10 cellular contexts compared by ENCODE assay signal in the genomic region with DNA sequence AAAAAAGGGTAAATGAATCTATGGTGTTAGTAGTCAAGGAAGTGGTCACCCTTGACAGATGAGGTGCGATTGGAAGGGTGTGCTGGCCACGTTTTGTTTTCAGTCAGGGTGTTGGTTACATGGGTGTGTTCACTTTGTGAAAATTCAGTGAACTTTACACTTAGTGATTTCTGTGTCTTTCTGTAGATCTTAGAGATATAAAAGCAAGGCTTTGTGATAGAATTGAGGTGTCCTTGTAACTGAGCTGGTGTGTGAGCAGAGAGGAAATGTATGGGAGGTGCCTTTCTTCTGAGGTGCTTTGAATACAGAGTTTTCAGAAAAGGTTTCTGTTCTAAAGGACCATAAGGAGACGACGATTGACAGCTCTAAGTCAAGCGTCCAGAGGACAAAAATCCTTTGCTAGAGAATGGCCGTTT.
A peak's percentile ranks its signal among the peaks of the same experiment; 100 is the strongest.
DNase-seq lines count a peak whose midpoint lies in the region; ATAC-seq and TF ChIP-seq lines count a peak whose summit lies in the region.
"Had no signal": no experiment of that assay in that cellular context is flagged by ENCODE, and none has a peak within 500 bp of the region (broad histone marks: within the 10 kb centered on the region; RNA-seq: fewer than 3 reads in every experiment).

No MANE protein-coding gene starts in this region.

- H3K4me1 ChIP-seq in mucosa of descending colon (ENCODE audit: low read depth) (peaks cover 6% of the 10 kb centered on the region), Karpas-422 (ENCODE audit: low read length) (no peaks in the 10 kb centered on the region), A673 (ENCODE audit: insufficient read depth, low read length, poor library complexity, severe bottlenecking) (peaks cover 3% of the 10 kb centered on the region)

- H3K27ac ChIP-seq in Karpas-422 (ENCODE audit: low read length) = no peak overlapping the region
- H3K27ac ChIP-seq in A673 (ENCODE audit: low read depth, low read length, poor library complexity, severe bottlenecking) = no peak overlapping the region

- H3K36me3 Mint-ChIP-seq in T-helper 1 cell treated with Interleukin-12 subunit alpha and Interleukin-12 subunit beta and Interleukin-4 antibody, amounts not matched to agents 30 μg/mL and 1 μg/mL, for 36 hours (ENCODE audit: low read depth) = peaks cover 27% of the 10 kb centered on the region

- intact Hi-C loops in mucosa of descending colon (cut with DNase I, micrococcal nuclease) (no loop called here), A673 (cut with micrococcal nuclease; ENCODE audit: unreplicated experiment) (no loop called here)

- ATAC-seq in GM18498 (IDR thresholded peaks at IDR 0.05; ENCODE audit: unreplicated experiment) (peak; percentile 87), GM21786 (IDR thresholded peaks at IDR 0.05; ENCODE audit: unreplicated experiment) (peak; percentile 87), mucosa of descending colon (peak; percentile 95)

- no TSS peak for BruUV-seq in A673 (replicated peaks; lab: Mats Ljungman, UMichigan)

- H3K9ac ChIP-seq in Karpas-422 (ENCODE audit: low read length) = no peak overlapping the region

- H3K27me3 ChIP-seq in Karpas-422 (ENCODE audit: low read length) (no peaks in the 10 kb centered on the region), A673 (replicated peaks; ENCODE audit: insufficient read depth, low read depth, low read length, poor library complexity) (no peaks in the 10 kb centered on the region)

- H3K4me2 ChIP-seq in Karpas-422 (ENCODE audit: low read depth, low read length, poor library complexity, severe bottlenecking) = no peak overlapping the region

- H3K4me3 ChIP-seq in mucosa of descending colon (no peak overlapping the region), Karpas-422 (ENCODE audit: low read length) (no peak overlapping the region), A673 (ENCODE audit: low read depth, low read length, poor library complexity, severe bottlenecking) (no peak overlapping the region)

- no peaks in the 10 kb centered on the region for H3K9me2 ChIP-seq in Karpas-422 (replicated peaks; ENCODE audit: insufficient read depth, low read length)

- DNase-seq in mucosa of descending colon (peak; percentile 50 to 66 (median 64)), pons (ENCODE audit: low spot score) (no peak), NCI-H2227 treated with DMSO at 0.1 percent for 48 hours (lab: John Stamatoyannopoulos, UW) (no peak), Karpas-422 (no peak), A673 (ENCODE audit: low spot score) (no peak)
- DNase-seq: GDM1, NCI-H1694 had no signal

- CTCF ChIA-PET in A673 (lab: Charles Lee) = no interaction called here

- POLR2A ChIA-PET in A673 (lab: Charles Lee; ENCODE audit: low non-redundant PET) = no interaction called here

- no peaks in the 10 kb centered on the region for H3K27me3 Mint-ChIP-seq in T-helper 1 cell treated with Interleukin-12 subunit alpha and Interleukin-12 subunit beta and Interleukin-4 antibody, amounts not matched to agents 30 μg/mL and 1 μg/mL, for 36 hours (ENCODE audit: low read depth)

- no peak for TF ChIP-seq CTCF in mucosa of descending colon (IDR thresholded peaks at IDR 0.05)
- no peak for TF ChIP-seq CTCF in A673 (conservative IDR thresholded peaks at IDR 0.05; ENCODE audit: low read depth, low read length)

- H3K27ac Mint-ChIP-seq in T-helper 1 cell treated with Interleukin-12 subunit alpha and Interleukin-12 subunit beta and Interleukin-4 antibody, amounts not matched to agents 30 μg/mL and 1 μg/mL, for 36 hours = peak overlapping the region; percentile 93

- H3K79me2 ChIP-seq in Karpas-422 (ENCODE audit: low read length) = no peaks in the 10 kb centered on the region

- H3K4me3 Mint-ChIP-seq in T-helper 1 cell treated with Interleukin-12 subunit alpha and Interleukin-12 subunit beta and Interleukin-4 antibody, amounts not matched to agents 30 μg/mL and 1 μg/mL, for 36 hours = peak overlapping the region; percentile 59

- no peaks in the 10 kb centered on the region for H3K36me3 ChIP-seq in mucosa of descending colon (ENCODE audit: low read depth)
- H3K36me3 ChIP-seq in Karpas-422 (ENCODE audit: insufficient read depth, low read length) = no peaks in the 10 kb centered on the region
- H3K36me3 ChIP-seq in A673 (ENCODE audit: insufficient read depth, low read length, poor library complexity, severe bottlenecking) = no peaks in the 10 kb centered on the region

- H3K9me3 ChIP-seq in mucosa of descending colon (no peaks in the 10 kb centered on the region), Karpas-422 (ENCODE audit: low read length) (no peaks in the 10 kb centered on the region), A673 (ENCODE audit: low read depth, low read length, poor library complexity, severe bottlenecking) (no peaks in the 10 kb centered on the region)

- no peaks in the 10 kb centered on the region for H4K20me1 ChIP-seq in Karpas-422 (ENCODE audit: insufficient read depth, low read depth, low read length)

- no peak overlapping the region for H2AFZ ChIP-seq in Karpas-422 (ENCODE audit: low read length)

- H3K9me3 Mint-ChIP-seq in T-helper 1 cell treated with Interleukin-12 subunit alpha and Interleukin-12 subunit beta and Interleukin-4 antibody, amounts not matched to agents 30 μg/mL and 1 μg/mL, for 36 hours = no peaks in the 10 kb centered on the region

- H3K4me1 Mint-ChIP-seq in T-helper 1 cell treated with Interleukin-12 subunit alpha and Interleukin-12 subunit beta and Interleukin-4 antibody, amounts not matched to agents 30 μg/mL and 1 μg/mL, for 36 hours (ENCODE audit: low read depth) = peaks cover 57% of the 10 kb centered on the region

Comparison
In these comparisons a context has a peak if more than half of its experiments do, and no peak if none do; other contexts are left out.
1. DNase-seq: peak in mucosa of descending colon (3 of 3); none in pons (single experiment), NCI-H2227 treated with DMSO at 0.1 percent for 48 hours (single experiment), Karpas-422 (single experiment) and A673 (single experiment).
2. Peak in every context shown above with its lines, with median percentiles within 50 percentile points of each other: ATAC-seq.